16 cellular contexts compared by ENCODE assay signal in genomic region chrX:118025193-118025592, GRCh38.
"Had no signal": no experiment of that assay in that cellular context is flagged by ENCODE, and none has a peak within 500 bp of the region (broad histone marks: within the 10 kb centered on the region; RNA-seq: fewer than 3 reads in every experiment).

No MANE protein-coding gene starts in this region.

- H3K4me1 ChIP-seq: body of pancreas, pancreas, stomach, upper lobe of right lung had no signal

- H3K4me3 ChIP-seq: body of pancreas, pancreas, stomach, thoracic aorta, upper lobe of right lung had no signal

- H3K36me3 ChIP-seq: pancreas, stomach, thoracic aorta, upper lobe of right lung, WERI-Rb-1 had no signal

- H3K27me3 ChIP-seq: body of pancreas, pancreas, stomach, upper lobe of right lung had no signal

- H3K9me3 ChIP-seq: body of pancreas, pancreas, stomach, thoracic aorta, upper lobe of right lung had no signal

- ATAC-seq: body of pancreas; naive thymus-derived CD4-positive, alpha-beta T cell; pancreas; sciatic nerve; stimulated activated effector memory CD8-positive, alpha-beta T cell treated with anti-CD3 and anti-CD28 coated beads, Interleukin-12 subunit alpha, Interleukin-12 subunit beta, amount 100 ng/mL, for 72 hours; upper lobe of right lung had no signal

- H3K27ac ChIP-seq: body of pancreas, pancreas, stomach, thoracic aorta, upper lobe of right lung, WERI-Rb-1 had no signal

- DNase-seq: activated CD4-positive, alpha-beta T cell treated with anti-CD3 and anti-CD28 coated beads, Interleukin-2, amount 50 U/mL, for 48 hours; activated T-cell treated with anti-CD3 and anti-CD28 coated beads for 4 hours; amniotic stem cell; body of pancreas; central memory CD4-positive, alpha-beta T cell; endodermal cell; mesenchymal stem cell; naive thymus-derived CD4-positive, alpha-beta T cell; pancreas; stimulated activated CD4-positive, alpha-beta T cell treated with anti-CD3 and anti-CD28 coated beads, Interleukin-4, amount 100 ng/mL, for 24 hours; stomach; upper lobe of right lung; WERI-Rb-1 had no signal
